12 cellular contexts compared by ENCODE assay signal in genomic region chr10:22344204-22344603, GRCh38. TPM values are rescaled to one million over a fixed set of nuclear protein-coding genes. Genes with fewer than 3 reads are reported as not detected.
DNase-seq lines count a peak whose midpoint lies in the region; FAIRE-seq and TF ChIP-seq lines count a peak whose summit lies in the region.
"Had no signal": no experiment of that assay in that cellular context is flagged by ENCODE, and none has a peak within 500 bp of the region (broad histone marks: within the 10 kb centered on the region; RNA-seq: fewer than 3 reads in every experiment).

No MANE protein-coding gene starts in this region.

- peaks cover 0 to 5% of the 10 kb centered on the region in 2 donors for H3K4me1 ChIP-seq in kidney (ENCODE audit: control insufficient read depth in 1 of 2, insufficient read depth in 1 of 2, low read depth in 1 of 2, low read length in 2 of 2)

- H3K27ac Mint-ChIP-seq in activated naive CD8-positive, alpha-beta T cell: no peak overlapping the region
- H3K27ac Mint-ChIP-seq in activated naive CD8-positive, alpha-beta T cell treated with anti-CD3 and anti-CD28 coated beads for 36 hours: no peak overlapping the region
- H3K27ac Mint-ChIP-seq in IgD-negative memory B cell: peak overlapping the region; percentile 59 to 92 (median 89)

- peaks cover 0 to 3% of the 10 kb centered on the region in 2 donors for H3K9me3 ChIP-seq in kidney (ENCODE audit: control insufficient read depth in 1 of 2, low read length in 2 of 2)
- H3K9me3 ChIP-seq: ovary had no signal

- no peaks in the 10 kb centered on the region for H3K9me3 Mint-ChIP-seq in activated naive CD8-positive, alpha-beta T cell (ENCODE audit: low read depth)
- H3K9me3 Mint-ChIP-seq in activated naive CD8-positive, alpha-beta T cell treated with anti-CD3 and anti-CD28 coated beads for 36 hours: peaks cover 4% of the 10 kb centered on the region
- H3K9me3 Mint-ChIP-seq in IgD-negative memory B cell: peaks cover 0 to 12% (median 0%) of the 10 kb centered on the region in 3 donors

- H3K27ac ChIP-seq in brain microvascular endothelial cell: no peak overlapping the region
- H3K27ac ChIP-seq in kidney (ENCODE audit: low read depth in 2 of 2, low read length in 2 of 2): no peak overlapping the region
- H3K27ac ChIP-seq: ovary had no signal

- no peak for DNase-seq in activated naive CD8-positive, alpha-beta T cell treated with anti-CD3 and anti-CD28 coated beads for 36 hours
- DNase-seq in cerebellar cortex (ENCODE audit: low spot score): peak; percentile 70
- no peak for DNase-seq in brain microvascular endothelial cell
- no peak for DNase-seq in kidney
- DNase-seq in NCI-H146 (lab: John Stamatoyannopoulos, UW): no peak
- DNase-seq: activated T-cell treated with anti-CD3 and anti-CD28 coated beads, Interleukin-2, amount 50 U/mL, for 1 hour; left colon; NCI-H1105; ovary had no signal

- intact Hi-C loops in kidney (cut with DNase I): no loop called here

- no peak for FAIRE-seq in kidney (lab: Jason Lieb, UNC)

- no peak overlapping the region for H3K4me3 ChIP-seq in brain microvascular endothelial cell (ENCODE audit: low read depth, low read length)
- H3K4me3 ChIP-seq in kidney (ENCODE audit: low read length in 2 of 2): no peak overlapping the region
- H3K4me3 ChIP-seq: ovary had no signal

- peaks cover 52% of the 10 kb centered on the region for H3K27me3 Mint-ChIP-seq in activated naive CD8-positive, alpha-beta T cell
- peaks cover 85% of the 10 kb centered on the region for H3K27me3 Mint-ChIP-seq in activated naive CD8-positive, alpha-beta T cell treated with anti-CD3 and anti-CD28 coated beads for 36 hours
- peaks cover 41% of the 10 kb centered on the region for H3K27me3 Mint-ChIP-seq in IgD-negative memory B cell

- H3K36me3 Mint-ChIP-seq in activated naive CD8-positive, alpha-beta T cell: peaks cover 3% of the 10 kb centered on the region
- peaks cover 7% of the 10 kb centered on the region for H3K36me3 Mint-ChIP-seq in activated naive CD8-positive, alpha-beta T cell treated with anti-CD3 and anti-CD28 coated beads for 36 hours
- peaks cover 4% of the 10 kb centered on the region for H3K36me3 Mint-ChIP-seq in IgD-negative memory B cell

- H3K9ac ChIP-seq in kidney (ENCODE audit: low read length in 2 of 2): no peak overlapping the region

- peak overlapping the region; percentile 24 for H3K4me3 Mint-ChIP-seq in activated naive CD8-positive, alpha-beta T cell
- H3K4me3 Mint-ChIP-seq in activated naive CD8-positive, alpha-beta T cell treated with anti-CD3 and anti-CD28 coated beads for 36 hours: no peak overlapping the region
- peak overlapping the region in 3 of 4 donors; percentile 30 to 75 (median 51) for H3K4me3 Mint-ChIP-seq in IgD-negative memory B cell

- H3K36me3 ChIP-seq in brain microvascular endothelial cell (replicated peaks): no peaks in the 10 kb centered on the region
- no peaks in the 10 kb centered on the region for H3K36me3 ChIP-seq in kidney (ENCODE audit: control insufficient read depth in 1 of 2, insufficient read depth in 2 of 2, low read length in 2 of 2)
- H3K36me3 ChIP-seq: ovary had no signal

- in situ Hi-C loops in brain microvascular endothelial cell (cut with HindIII; ENCODE audit: low pct_ligation_motif_present, low sequenced_read_pairs): no loop called here

- peaks cover 22% of the 10 kb centered on the region for H3K4me1 Mint-ChIP-seq in activated naive CD8-positive, alpha-beta T cell (ENCODE audit: low read depth)
- peaks cover 16% of the 10 kb centered on the region for H3K4me1 Mint-ChIP-seq in activated naive CD8-positive, alpha-beta T cell treated with anti-CD3 and anti-CD28 coated beads for 36 hours
- peaks cover 8 to 30% (median 12%) of the 10 kb centered on the region in 3 donors for H3K4me1 Mint-ChIP-seq in IgD-negative memory B cell

- H3K27me3 ChIP-seq in brain microvascular endothelial cell (replicated peaks): peaks cover 62% of the 10 kb centered on the region
- H3K27me3 ChIP-seq: ovary had no signal

- TF ChIP-seq CTCF in brain microvascular endothelial cell (IDR thresholded peaks at IDR 0.05; ENCODE audit: low read depth, low read length, missing control alignments) (no peak), kidney (IDR thresholded peaks at IDR 0.05; ENCODE audit: borderline replicate concordance, extremely low read depth, insufficient read depth) (no peak)

RNA-seq across cellular contexts. Expression of gene SPAG6, which starts 1.1 kb away (rescaled TPM):
- not detected for total RNA-seq in activated naive CD8-positive, alpha-beta T cell treated with anti-CD3 and anti-CD28 coated beads for 36 hours
- not detected for polyA plus RNA-seq in IgD-negative memory B cell
- 8.4 TPM for total RNA-seq in kidney
- polyA plus RNA-seq in kidney (ENCODE audit: insufficient read depth, low read depth, low replicate concordance): 0.30 TPM
- total RNA-seq: left colon, mononuclear cell had no signal

RNA-seq across cellular contexts. Expression of gene BMI1, which starts 23.3 kb away (rescaled TPM):
- 10 to 100 TPM; 59.2 to 59.6 TPM for total RNA-seq in activated naive CD8-positive, alpha-beta T cell treated with anti-CD3 and anti-CD28 coated beads for 36 hours
- 37.9 TPM for polyA plus RNA-seq in IgD-negative memory B cell
- total RNA-seq in kidney: 49.0 TPM
- polyA plus RNA-seq in kidney (ENCODE audit: insufficient read depth, low read depth, low replicate concordance): 18.7 TPM

RNA-seq across cellular contexts. Expression of gene COMMD3, which starts 28.0 kb away (rescaled TPM):
- 10 to 100 TPM; 46.8 to 53.5 TPM for total RNA-seq in activated naive CD8-positive, alpha-beta T cell treated with anti-CD3 and anti-CD28 coated beads for 36 hours
- 85.0 TPM for polyA plus RNA-seq in IgD-negative memory B cell
- total RNA-seq in kidney: 46.2 TPM
- 72.8 TPM for polyA plus RNA-seq in kidney (ENCODE audit: insufficient read depth, low read depth, low replicate concordance)

Comparison
In these comparisons a context has a peak if more than half of its experiments do, and no peak if none do; other contexts are left out.
1. H3K27ac Mint-ChIP-seq: peak in IgD-negative memory B cell (3 of 3); none in activated naive CD8-positive, alpha-beta T cell (single experiment) and activated naive CD8-positive, alpha-beta T cell treated with anti-CD3 and anti-CD28 coated beads for 36 hours (single experiment).